19 cellular contexts compared by ENCODE assay signal in the genomic region with DNA sequence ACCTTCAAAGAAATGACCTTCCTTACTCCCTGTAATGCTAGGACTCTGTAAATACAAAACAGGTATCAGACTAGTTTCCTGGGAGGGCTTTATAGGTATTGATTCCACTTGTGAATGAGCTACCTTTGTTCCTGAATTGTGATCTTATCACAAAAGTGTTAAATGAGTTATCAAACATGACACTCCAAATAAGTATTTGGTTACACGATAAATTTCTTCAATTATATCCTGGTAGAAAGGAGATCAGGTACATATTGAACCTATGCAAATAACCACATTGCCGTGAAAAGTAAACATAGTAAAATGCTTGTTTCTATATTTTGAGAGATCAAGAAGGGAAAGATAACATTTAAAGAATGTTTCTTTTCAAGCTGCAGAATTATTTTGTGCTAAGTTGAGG.
DNase-seq lines count a peak whose midpoint lies in the region; ATAC-seq and TF ChIP-seq lines count a peak whose summit lies in the region.
"Had no signal": no experiment of that assay in that cellular context is flagged by ENCODE, and none has a peak within 500 bp of the region (broad histone marks: within the 10 kb centered on the region; RNA-seq: fewer than 3 reads in every experiment).

No MANE protein-coding gene starts in this region.

- peaks cover 18% of the 10 kb centered on the region for H3K4me1 Mint-ChIP-seq in progenitor cell of endocrine pancreas (ENCODE audit: low read depth)
- H3K4me1 Mint-ChIP-seq in activated CD8-positive, alpha-beta memory T cell treated with anti-CD3 and anti-CD28 coated beads, Interleukin-2, amount 10 ng/mL, durations not matched to agents 7 days and 5 days = no peaks in the 10 kb centered on the region
- H3K4me1 Mint-ChIP-seq: CD4-positive, CD25-positive, alpha-beta regulatory T cell; CD8-positive, alpha-beta memory T cell; IgD-negative memory B cell had no signal

- no peak for TF ChIP-seq CTCF in 22Rv1 (IDR thresholded peaks at IDR 0.05)
- no peak for TF ChIP-seq CTCF in progenitor cell of endocrine pancreas (IDR thresholded peaks at IDR 0.05; ENCODE audit: unreplicated experiment)

- H3K27ac Mint-ChIP-seq in progenitor cell of endocrine pancreas = peak overlapping the region; percentile 70
- H3K27ac Mint-ChIP-seq in activated CD8-positive, alpha-beta memory T cell treated with anti-CD3 and anti-CD28 coated beads, Interleukin-2, amount 10 ng/mL, durations not matched to agents 7 days and 5 days = no peak overlapping the region
- H3K27ac Mint-ChIP-seq: CD4-positive, CD25-positive, alpha-beta regulatory T cell; CD8-positive, alpha-beta memory T cell; GM23338; IgD-negative memory B cell had no signal

- H3K27me3 Mint-ChIP-seq in progenitor cell of endocrine pancreas = peaks cover 27% of the 10 kb centered on the region
- peaks cover 1% of the 10 kb centered on the region for H3K27me3 Mint-ChIP-seq in activated CD8-positive, alpha-beta memory T cell treated with anti-CD3 and anti-CD28 coated beads, Interleukin-2, amount 10 ng/mL, durations not matched to agents 7 days and 5 days

- no peak for ATAC-seq in activated CD8-positive, alpha-beta memory T cell treated with anti-CD3 and anti-CD28 coated beads, Interleukin-2, amount 10 ng/mL, durations not matched to agents 7 days and 5 days
- ATAC-seq: GM23338 had no signal

- H3K9me3 Mint-ChIP-seq in progenitor cell of endocrine pancreas (ENCODE audit: low read depth) = peaks cover 19% of the 10 kb centered on the region
- H3K9me3 Mint-ChIP-seq in activated CD8-positive, alpha-beta memory T cell treated with anti-CD3 and anti-CD28 coated beads, Interleukin-2, amount 10 ng/mL, durations not matched to agents 7 days and 5 days (ENCODE audit: low read depth) = peaks cover 15% of the 10 kb centered on the region

- CTCF ChIA-PET in activated CD8-positive, alpha-beta memory T cell treated with anti-CD3 and anti-CD28 coated beads, Interleukin-2, amount 10 ng/mL, durations not matched to agents 7 days and 5 days (lab: Charles Lee) = no interaction called here

- DNase-seq in HuH-7 (ENCODE audit: low spot score) (peak; percentile 13), NCI-H526 treated with DMSO at 0.1 percent for 48 hours (lab: John Stamatoyannopoulos, UW) (peak; percentile 21), progenitor cell of endocrine pancreas (ENCODE audit: low spot score, unreplicated experiment) (no peak), NCI-H146 (lab: John Stamatoyannopoulos, UW) (no peak)
- no peak for DNase-seq in stimulated activated naive CD4-positive, alpha-beta T cell treated with Interleukin-2 at 50 U/mL for 16 hours (lab: John Stamatoyannopoulos, UW)
- no peak for DNase-seq in activated CD8-positive, alpha-beta memory T cell treated with anti-CD3 and anti-CD28 coated beads, Interleukin-2, amount 10 ng/mL, durations not matched to agents 7 days and 5 days
- DNase-seq: ACHN; BE2C; C1 segment of cervical spinal cord; CD4-positive, CD25-positive, alpha-beta regulatory T cell; CD8-positive, alpha-beta memory T cell; COR-L47; DMS 273 treated with DMSO at 0.1 percent for 48 hours; DMS79; GDM1; HCEC 1CT had no signal

- H3K4me3 Mint-ChIP-seq in progenitor cell of endocrine pancreas (ENCODE audit: low read depth) = no peak overlapping the region
- H3K4me3 Mint-ChIP-seq in activated CD8-positive, alpha-beta memory T cell treated with anti-CD3 and anti-CD28 coated beads, Interleukin-2, amount 10 ng/mL, durations not matched to agents 7 days and 5 days = no peak overlapping the region
- H3K4me3 Mint-ChIP-seq: CD4-positive, CD25-positive, alpha-beta regulatory T cell; CD8-positive, alpha-beta memory T cell; GM23338; IgD-negative memory B cell had no signal

- peak overlapping the region; percentile 23 for H3K27ac ChIP-seq in 22Rv1

- H3K36me3 Mint-ChIP-seq in progenitor cell of endocrine pancreas (ENCODE audit: insufficient read depth) = peaks cover 10% of the 10 kb centered on the region
- H3K36me3 Mint-ChIP-seq in activated CD8-positive, alpha-beta memory T cell treated with anti-CD3 and anti-CD28 coated beads, Interleukin-2, amount 10 ng/mL, durations not matched to agents 7 days and 5 days = peaks cover 1% of the 10 kb centered on the region
- H3K36me3 Mint-ChIP-seq: CD8-positive, alpha-beta memory T cell had no signal

Comparison
In these comparisons a context has a peak if more than half of its experiments do, and no peak if none do; other contexts are left out.
1. DNase-seq: peak in HuH-7 (single experiment) and NCI-H526 treated with DMSO at 0.1 percent for 48 hours (single experiment); none in progenitor cell of endocrine pancreas (single experiment), stimulated activated naive CD4-positive, alpha-beta T cell treated with Interleukin-2 at 50 U/mL for 16 hours (single experiment), activated CD8-positive, alpha-beta memory T cell treated with anti-CD3 and anti-CD28 coated beads, Interleukin-2, amount 10 ng/mL, durations not matched to agents 7 days and 5 days (single experiment) and NCI-H146 (single experiment).